10 cellular contexts compared by ENCODE assay signal in genomic region chrX:101385795-101386541, GRCh38. TPM values are rescaled to one million over a fixed set of nuclear protein-coding genes. Genes with fewer than 3 reads are reported as not detected.
DNase-seq lines count a peak whose midpoint lies in the region; ATAC-seq lines count a peak whose summit lies in the region.
"Had no signal": no experiment of that assay in that cellular context is flagged by ENCODE, and none has a peak within 500 bp of the region (broad histone marks: within the 10 kb centered on the region; RNA-seq: fewer than 3 reads in every experiment).

Gene BTK (minus strand): TSS chrX:101386191. CDS start chrX:101375284, 10,907 bp downstream.

- H3K27ac ChIP-seq in thymus (ENCODE audit: low read depth): no peak within 1 kb of the TSS
- H3K27ac ChIP-seq: A549 had no signal

- H3K9me3 ChIP-seq in thymus (ENCODE audit: control insufficient read depth): no peaks in the 10 kb centered on the region
- H3K9me3 ChIP-seq: A549 had no signal

- intact Hi-C loops in Right ventricle myocardium inferior (cut with DNase I) (no loop called here), Right ventricle myocardium superior (cut with DNase I) (no loop called here)

- ATAC-seq in Right ventricle myocardium inferior: peak; percentile 38
- no peak for ATAC-seq in Right ventricle myocardium superior (ENCODE audit: poor library complexity)
- ATAC-seq in HG03060 (IDR thresholded peaks at IDR 0.05; ENCODE audit: low read depth, unreplicated experiment): peak; percentile 63
- ATAC-seq: A549 had no signal

- H3K36me3 ChIP-seq in thymus (ENCODE audit: control insufficient read depth, insufficient read depth): no peaks in the 10 kb centered on the region

- WGBS in thymus: 45% methylated on average over 9 of the region's 9 CpGs

- DNase-seq in Right ventricle myocardium inferior (ENCODE audit: missing footprints) (no peak), Right ventricle myocardium superior (no peak), SKM-1 treated with dmso at 0.1 percent for 144 hours (lab: John Stamatoyannopoulos, UW; ENCODE audit: unreplicated experiment) (peak; percentile 77), inferior parietal cortex (ENCODE audit: extremely low spot score) (no peak)
- no peak for DNase-seq in activated CD4-positive, alpha-beta T cell treated with anti-CD3 and anti-CD28 coated beads for 48 hours
- no peak for DNase-seq in activated effector memory CD4-positive, alpha-beta T cell treated with anti-CD3 and anti-CD28 coated beads, Interleukin-2, amount 50 U/mL, for 16 hours
- DNase-seq: NCI-H2081 had no signal

- H3K27me3 ChIP-seq in thymus (ENCODE audit: control insufficient read depth, insufficient read depth): no peaks in the 10 kb centered on the region

- H3K4me3 ChIP-seq in thymus (ENCODE audit: low read length): no peak within 1 kb of the TSS
- H3K4me3 ChIP-seq: A549 had no signal

- H3K4me1 ChIP-seq in thymus (ENCODE audit: control insufficient read depth, insufficient read depth, low read length): no peaks in the 10 kb centered on the region
- H3K4me1 ChIP-seq: A549 had no signal

RNA-seq across cellular contexts. Expression of gene BTK, which starts in this region (rescaled TPM):
- total RNA-seq in Right ventricle myocardium inferior: 5.4 TPM
- 1.8 TPM for total RNA-seq in Right ventricle myocardium superior
- 14.6 TPM for polyA plus RNA-seq in thymus
